22 cellular contexts compared by ENCODE assay signal in genomic region chr11:47350315-47350714, GRCh38. TPM values are rescaled to one million over a fixed set of nuclear protein-coding genes. Genes with fewer than 3 reads are reported as not detected.
"Had no signal": no experiment of that assay in that cellular context is flagged by ENCODE, and none has a peak within 500 bp of the region (broad histone marks: within the 10 kb centered on the region; RNA-seq: fewer than 3 reads in every experiment).

No MANE protein-coding gene starts in this region.

- H3K27ac Mint-ChIP-seq: immature natural killer cell, mesothelial cell of epicardium, natural killer cell had no signal

- ATAC-seq: gastrocnemius medialis, natural killer cell, sciatic nerve had no signal

- H3K27me3 ChIP-seq: dorsolateral prefrontal cortex, gastrocnemius medialis had no signal

- H3K4me1 Mint-ChIP-seq: immature natural killer cell, natural killer cell had no signal

- H3K27ac ChIP-seq: coronary artery, dorsolateral prefrontal cortex, gastrocnemius medialis, parathyroid adenoma, prostate gland had no signal

- H3K79me2 ChIP-seq: parathyroid adenoma had no signal

- H3K36me3 Mint-ChIP-seq: immature natural killer cell, mesothelial cell of epicardium, natural killer cell, type B pancreatic cell had no signal

- H3K9me3 Mint-ChIP-seq: immature natural killer cell, mesothelial cell of epicardium, natural killer cell, neural crest cell, type B pancreatic cell had no signal

- H3K9me3 ChIP-seq: gastrocnemius medialis, prostate gland had no signal

- H3K36me3 ChIP-seq: gastrocnemius medialis, prostate gland had no signal

- H3K4me3 Mint-ChIP-seq: immature natural killer cell, mesothelial cell of epicardium, natural killer cell, neural crest cell, type B pancreatic cell had no signal

- DNase-seq: central memory CD4-positive, alpha-beta T cell; dorsolateral prefrontal cortex; effector CD8-positive, alpha-beta T cell; gastrocnemius medialis; immature natural killer cell; natural killer cell; occipital lobe; stimulated activated naive CD4-positive, alpha-beta T cell treated with Interleukin-2 at 50 U/mL for 16 hours had no signal

- H3K9ac ChIP-seq: parathyroid adenoma had no signal

- H3K27me3 Mint-ChIP-seq: type B pancreatic cell had no signal

- H3K4me3 ChIP-seq: coronary artery, dorsolateral prefrontal cortex, gastrocnemius medialis, prostate gland had no signal

- H3K4me1 ChIP-seq: prostate gland had no signal

RNA-seq across cellular contexts. Expression of gene MYBPC3, which starts 2.2 kb away (rescaled TPM):
- total RNA-seq: chondrocyte, fibroblast of lung, lung microvascular endothelial cell, mesothelial cell of epicardium, mucosa of gallbladder, myocyte, neural crest cell, occipital lobe, renal cortical epithelial cell had no signal
- polyA plus RNA-seq: fibroblast of lung, immature natural killer cell, keratinocyte had no signal

RNA-seq across cellular contexts. Expression of gene SPI1, which starts 28.0 kb away (rescaled TPM):
- total RNA-seq: chondrocyte, fibroblast of lung, lung microvascular endothelial cell, mesothelial cell of epicardium, myocyte, neural crest cell, renal cortical epithelial cell had no signal
- polyA plus RNA-seq: fibroblast of lung, keratinocyte had no signal
